ENCODE assay signal across 20 cellular contexts in the genomic region with DNA sequence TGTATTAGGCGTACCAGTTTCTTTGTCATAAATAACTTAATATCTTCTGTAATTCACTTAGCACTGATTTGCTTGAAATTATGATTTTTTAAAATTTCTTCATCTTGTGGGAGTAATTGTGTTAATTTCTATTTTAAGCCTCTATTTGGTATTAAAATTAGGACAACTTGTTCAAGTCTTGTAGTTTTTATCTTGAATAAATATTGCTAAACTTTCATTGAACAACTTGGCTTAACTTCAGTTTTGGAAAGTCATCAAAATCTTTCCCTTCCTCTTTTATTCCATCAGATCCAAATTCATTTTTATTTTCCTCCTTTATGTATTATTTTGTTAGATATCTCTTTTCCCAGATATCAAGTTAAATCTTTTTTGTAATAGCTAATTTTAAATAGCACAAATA. TPM values are rescaled to one million over a fixed set of nuclear protein-coding genes. Genes with fewer than 3 reads are reported as not detected.
DNase-seq lines count a peak whose midpoint lies in the region; ATAC-seq, FAIRE-seq and TF ChIP-seq lines count a peak whose summit lies in the region.
"Had no signal": no experiment of that assay in that cellular context is flagged by ENCODE, and none has a peak within 500 bp of the region (broad histone marks: within the 10 kb centered on the region; RNA-seq: fewer than 3 reads in every experiment).

No MANE protein-coding gene starts in this region.

- peaks cover 0 to 3% (median 0%) of the 10 kb centered on the region in 4 donors for H3K9me3 ChIP-seq in liver (ENCODE audit: control insufficient read depth in 4 of 4, low read length in 3 of 4)
- no peaks in the 10 kb centered on the region for H3K9me3 ChIP-seq in HepG2 (ENCODE audit: low read length)
- peaks cover 0 to 8% of the 10 kb centered on the region in 2 donors for H3K9me3 ChIP-seq in kidney (ENCODE audit: control insufficient read depth in 1 of 2, low read length in 2 of 2)
- no peaks in the 10 kb centered on the region for H3K9me3 ChIP-seq in suprapubic skin
- no peaks in the 10 kb centered on the region for H3K9me3 ChIP-seq in endodermal cell (ENCODE audit: control insufficient read depth, low read length)
- H3K9me3 ChIP-seq in gastrocnemius medialis: no peaks in the 10 kb centered on the region
- H3K9me3 ChIP-seq: BE2C had no signal

- TF ChIP-seq EP300 in HepG2 (IDR thresholded peaks at IDR 0.05; ENCODE audit: low read depth in 2 of 2, low read length in 2 of 2) (no peak), HepG2 (CRISPR knock-in tag; IDR thresholded peaks at IDR 0.05; ENCODE audit: borderline replicate concordance) (no peak), suprapubic skin (IDR thresholded peaks at IDR 0.05) (no peak)

- POLR2A ChIA-PET in HepG2 (lab: Yijun Ruan, JAX): no interaction called here

- no peak overlapping the region for H3K9ac ChIP-seq in liver (ENCODE audit: low read depth in 1 of 2, low read length in 2 of 2)
- H3K9ac ChIP-seq in HepG2 (ENCODE audit: insufficient read depth, low read depth, low read length): no peak overlapping the region
- no peak overlapping the region for H3K9ac ChIP-seq in kidney (ENCODE audit: low read length in 2 of 2)
- H3K9ac ChIP-seq in endodermal cell (ENCODE audit: extremely low read depth, low read length, poor library complexity, severe bottlenecking): no peak overlapping the region

- no peaks in the 10 kb centered on the region for H3K36me3 ChIP-seq in liver (ENCODE audit: control insufficient read depth in 4 of 4, insufficient read depth in 3 of 4, low read depth in 1 of 4, low read length in 3 of 4)
- H3K36me3 ChIP-seq in HepG2 (replicated peaks in 1 of 2; ENCODE audit: control insufficient read depth in 1 of 2, insufficient read depth in 2 of 2, low read length in 2 of 2): no peaks in the 10 kb centered on the region
- H3K36me3 ChIP-seq in kidney (ENCODE audit: control insufficient read depth in 1 of 2, insufficient read depth in 2 of 2, low read length in 2 of 2): no peaks in the 10 kb centered on the region
- H3K36me3 ChIP-seq in suprapubic skin: no peaks in the 10 kb centered on the region
- H3K36me3 ChIP-seq in endodermal cell (ENCODE audit: control insufficient read depth, insufficient read depth, low read length): no peaks in the 10 kb centered on the region
- no peaks in the 10 kb centered on the region for H3K36me3 ChIP-seq in gastrocnemius medialis
- H3K36me3 ChIP-seq: BE2C had no signal

- peaks cover 11% of the 10 kb centered on the region for H3K9me3 Mint-ChIP-seq in endodermal cell
- H3K9me3 Mint-ChIP-seq: CD8-positive, alpha-beta T cell; GM23338 had no signal

- FAIRE-seq in HepG2 (lab: Jason Lieb, UNC): no peak
- FAIRE-seq in kidney (lab: Jason Lieb, UNC): peak; percentile 80
- FAIRE-seq: D721Med, GM12892 had no signal

- peaks cover 3% of the 10 kb centered on the region for H3K4me1 Mint-ChIP-seq in endodermal cell
- H3K4me1 Mint-ChIP-seq: CD14-positive monocyte, GM23338 had no signal

- TF ChIP-seq CTCF in liver (IDR thresholded peaks at IDR 0.05; ENCODE audit: low read depth, low read length, missing input control) (no peak), HepG2 (CRISPR knock-in tag; IDR thresholded peaks at IDR 0.05) (no peak), kidney (IDR thresholded peaks at IDR 0.05; ENCODE audit: borderline replicate concordance, extremely low read depth, insufficient read depth) (no peak), suprapubic skin (IDR thresholded peaks at IDR 0.05) (no peak), endodermal cell (conservative IDR thresholded peaks at IDR 0.05) (no peak), gastrocnemius medialis (IDR thresholded peaks at IDR 0.05 in 4 of 5, conservative IDR thresholded peaks at IDR 0.05 in 1 of 5) (no peak)

- H3K4me1 ChIP-seq in liver (ENCODE audit: control insufficient read depth in 4 of 4, insufficient read depth in 4 of 4, low read length in 3 of 4) (peaks cover 3 to 22% (median 18%) of the 10 kb centered on the region in 4 donors), HepG2 (ENCODE audit: insufficient read depth, low read length) (no peaks in the 10 kb centered on the region), kidney (ENCODE audit: control insufficient read depth in 1 of 2, insufficient read depth in 1 of 2, low read depth in 1 of 2, low read length in 2 of 2) (no peaks in the 10 kb centered on the region), suprapubic skin (peaks cover 9% of the 10 kb centered on the region), endodermal cell (ENCODE audit: control insufficient read depth, insufficient read depth, low read length) (no peaks in the 10 kb centered on the region), gastrocnemius medialis (no peaks in the 10 kb centered on the region)
- H3K4me1 ChIP-seq: BE2C had no signal

- H3K27me3 ChIP-seq in liver (ENCODE audit: control insufficient read depth in 4 of 4, insufficient read depth in 4 of 4, low read length in 3 of 4) (no peaks in the 10 kb centered on the region), HepG2 (ENCODE audit: control insufficient read depth in 1 of 2, insufficient read depth in 2 of 2, low read length in 2 of 2) (no peaks in the 10 kb centered on the region), suprapubic skin (no peaks in the 10 kb centered on the region), endodermal cell (ENCODE audit: control insufficient read depth, insufficient read depth, low read length, poor library complexity, severe bottlenecking) (no peaks in the 10 kb centered on the region), gastrocnemius medialis (no peaks in the 10 kb centered on the region)
- H3K27me3 ChIP-seq: BE2C had no signal

- ATAC-seq in HepG2 (no peak), gastrocnemius medialis (no peak)
- ATAC-seq: CD8-positive, alpha-beta T cell; GM23338 had no signal

- intact Hi-C loops in HepG2 (cut with micrococcal nuclease; ENCODE audit: unreplicated experiment): no loop called here
- intact Hi-C loops in kidney (cut with DNase I): no loop called here
- intact Hi-C loops in gastrocnemius medialis (cut with DNase I; ENCODE audit: low total_unique reads): no loop called here

- 86% methylated on average over 1 of the region's 1 CpG for WGBS in liver
- WGBS in HepG2 (ENCODE audit: low lambda C conversion rate): 95% methylated on average over 1 of the region's 1 CpG
- 92% methylated on average over 1 of the region's 1 CpG for WGBS in suprapubic skin
- WGBS in endodermal cell (ENCODE audit: insufficient coverage in 1 of 2, insufficient read length in 1 of 2), 2 experiments: no CpG with 5 or more reads among the region's 1 CpG

- no peaks in the 10 kb centered on the region for H4K20me1 ChIP-seq in HepG2 (ENCODE audit: insufficient read depth, low read length)

- H3K79me2 ChIP-seq in HepG2 (ENCODE audit: insufficient read depth, low read length): no peaks in the 10 kb centered on the region

- no TSS peak for BruUV-seq in HepG2 (replicated peaks; lab: Mats Ljungman, UMichigan)

- no peak for TF ChIP-seq RAD21 in liver (IDR thresholded peaks at IDR 0.05)
- no peak for TF ChIP-seq RAD21 in HepG2 (CRISPR knock-in tag; IDR thresholded peaks at IDR 0.05)

- H3K4me3 Mint-ChIP-seq in endodermal cell: no peak overlapping the region
- H3K4me3 Mint-ChIP-seq: CD14-positive monocyte; CD8-positive, alpha-beta T cell; GM23338 had no signal

- H3K4me3 ChIP-seq in liver (ENCODE audit: low read depth in 1 of 3, low read length in 3 of 3): no peak overlapping the region
- no peak overlapping the region for H3K4me3 ChIP-seq in HepG2 (replicated peaks in 1 of 3; ENCODE audit: insufficient read depth in 1 of 3, low read depth in 2 of 3, low read length in 3 of 3)
- no peak overlapping the region for H3K4me3 ChIP-seq in kidney (ENCODE audit: low read length in 2 of 2)
- H3K4me3 ChIP-seq in suprapubic skin: no peak overlapping the region
- H3K4me3 ChIP-seq in endodermal cell (ENCODE audit: low read length): no peak overlapping the region
- H3K4me3 ChIP-seq in gastrocnemius medialis: no peak overlapping the region
- H3K4me3 ChIP-seq: GM23338 had no signal

- no peaks in the 10 kb centered on the region for H3K36me3 Mint-ChIP-seq in endodermal cell (ENCODE audit: low read depth)
- H3K36me3 Mint-ChIP-seq: CD14-positive monocyte had no signal

- H2AFZ ChIP-seq in HepG2 (ENCODE audit: low read length): no peak overlapping the region
- H2AFZ ChIP-seq: GM23338 had no signal

- in situ Hi-C loops in HepG2 (cut with HindIII; ENCODE audit: extremely low pct_ligation_motif_present, low pct_unique_long_range_greater_than_20kb) (no loop called here), gastrocnemius medialis (cut with MboI; ENCODE audit: low sequenced_read_pairs in 4 of 4) (no loop called here)

- no peak overlapping the region for H3K4me2 ChIP-seq in HepG2 (ENCODE audit: low read depth, low read length)
- H3K4me2 ChIP-seq: GM23338 had no signal

- no peaks in the 10 kb centered on the region for H3K27me3 Mint-ChIP-seq in endodermal cell (ENCODE audit: insufficient read depth)

- H3K27ac ChIP-seq in liver (ENCODE audit: low read depth in 1 of 2, low read length in 2 of 2) (no peak overlapping the region), HepG2 (ENCODE audit: extremely low read length, insufficient read depth, low read length) (no peak overlapping the region), kidney (ENCODE audit: low read depth in 2 of 2, low read length in 2 of 2) (no peak overlapping the region), suprapubic skin (peak overlapping the region; percentile 38), endodermal cell (ENCODE audit: low read depth, low read length) (no peak overlapping the region), gastrocnemius medialis (no peak overlapping the region)
- H3K27ac ChIP-seq: HL-60 had no signal

- CTCF ChIA-PET in HepG2 (lab: Yijun Ruan, JAX; ENCODE audit: low intra/inter-chr PET ratio, low total read pairs): no interaction called here

- DNase-seq in HepG2 (ENCODE audit: low spot score): no peak
- no peak for DNase-seq in kidney
- DNase-seq in suprapubic skin (ENCODE audit: low spot score in 2 of 2): no peak
- DNase-seq in endodermal cell: no peak
- DNase-seq in C1 segment of cervical spinal cord (lab: John Stamatoyannopoulos, UW): no peak
- DNase-seq in gastrocnemius medialis: no peak
- DNase-seq: BE2C; CD8-positive, alpha-beta T cell; COR-L47; DMS153; DND-41; GDM1; H7 had no signal

- H3K27ac Mint-ChIP-seq in endodermal cell: no peak overlapping the region
- H3K27ac Mint-ChIP-seq: CD14-positive monocyte; CD8-positive, alpha-beta T cell; GM23338 had no signal

- TF ChIP-seq POLR2A in HepG2 (IDR thresholded peaks at IDR 0.05; ENCODE audit: insufficient read depth in 1 of 2, low read depth in 2 of 2, low read length in 2 of 2) (no peak), suprapubic skin (IDR thresholded peaks at IDR 0.05) (no peak), gastrocnemius medialis (IDR thresholded peaks at IDR 0.05) (no peak)

RNA-seq across cellular contexts. Expression of a gene that starts 31.5 kb away (rescaled TPM):
- not detected for total RNA-seq in liver
- under 1 TPM; 0.02 to 0.63 TPM for polyA plus RNA-seq in liver
- not detected in 2 replicates for total RNA-seq in HepG2 (2016; rRNA removed; fragmentation: Illumina TruSeq; extraction: Trizol)
- total RNA-seq in HepG2 (2016; cell fraction: cytosol; rRNA removed; fragmentation: Illumina TruSeq; extraction: Trizol; ENCODE audit: low read depth): not detected in 2 replicates
- not detected in 2 replicates for total RNA-seq in HepG2 (2016; cell fraction: insoluble cytoplasmic fraction; rRNA removed; fragmentation: Illumina TruSeq; extraction: Trizol)
- total RNA-seq in HepG2 (2016; cell fraction: membrane; rRNA removed; fragmentation: Illumina TruSeq; extraction: Trizol): not detected in 2 replicates
- total RNA-seq in HepG2 (2016; cell fraction: nucleus; rRNA removed; fragmentation: Illumina TruSeq; extraction: Trizol): not detected in 2 replicates
- polyA plus RNA-seq in HepG2 (2011; rRNA removed): not detected in 2 replicates
- polyA plus RNA-seq in HepG2 (2011; cell fraction: cytosol; rRNA removed): not detected in 2 replicates
- polyA plus RNA-seq in HepG2 (2011; cell fraction: nucleus; rRNA removed): not detected in 2 replicates
- polyA plus RNA-seq in HepG2 (2012): 0.16 and 0.17 TPM in 2 replicates
- polyA plus RNA-seq in HepG2 (2016; cell fraction: cytosol; fragmentation: Illumina TruSeq; extraction: Trizol; ENCODE audit: low read depth): not detected in 2 replicates
- not detected in 2 replicates for polyA plus RNA-seq in HepG2 (2016; cell fraction: insoluble cytoplasmic fraction; fragmentation: Illumina TruSeq; extraction: Trizol; ENCODE audit: low read depth)
- polyA plus RNA-seq in HepG2 (2016; cell fraction: membrane; fragmentation: Illumina TruSeq; extraction: Trizol; ENCODE audit: low read depth): not detected in 2 replicates
- not detected in 2 replicates for polyA plus RNA-seq in HepG2 (2016; cell fraction: nucleus; fragmentation: Illumina TruSeq; extraction: Trizol; ENCODE audit: insufficient read depth, low read depth)
- not detected in 2 replicates for polyA minus RNA-seq in HepG2 (2011; rRNA and poly(A)+ RNA removed; ENCODE audit: low replicate concordance)
- polyA minus RNA-seq in HepG2 (2011; cell fraction: cytosol; rRNA and poly(A)+ RNA removed): not detected in 2 replicates
- polyA minus RNA-seq in HepG2 (2011; cell fraction: nucleus; rRNA and poly(A)+ RNA removed): not detected in 2 replicates
- total RNA-seq in kidney: not detected
- not detected for polyA plus RNA-seq in kidney (ENCODE audit: insufficient read depth, low read depth, low replicate concordance)
- not detected for total RNA-seq in suprapubic skin
- total RNA-seq in endodermal cell: not detected
- not detected for polyA plus RNA-seq in endodermal cell (2013, experiment 1 of 2)
- polyA plus RNA-seq in endodermal cell (2013, experiment 2 of 2): not detected
- not detected for total RNA-seq in gastrocnemius medialis
- total RNA-seq: A172; CD8-positive, alpha-beta T cell; GM23338; H7 had no signal
- polyA plus RNA-seq: CD14-positive monocyte, GM23338 had no signal
